In the genomic region with DNA sequence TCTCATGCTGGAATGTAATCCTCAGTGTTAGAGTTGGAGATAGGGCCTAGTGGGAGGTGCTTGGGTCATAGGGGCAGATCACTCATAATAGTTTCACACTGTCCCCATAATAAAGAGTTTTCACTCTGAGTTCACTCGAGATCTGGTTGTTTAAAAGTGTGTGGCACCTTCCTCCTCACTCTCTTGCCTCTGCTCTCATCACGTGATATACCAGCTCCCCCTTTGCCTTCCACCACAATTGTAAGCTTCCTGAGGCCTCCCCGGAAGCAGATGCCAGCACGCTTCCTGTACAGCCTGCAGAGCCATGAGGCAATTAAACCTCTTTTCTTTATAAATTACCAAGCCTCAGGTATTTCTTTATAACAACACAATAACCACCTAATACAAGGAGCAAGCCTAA, we compare ENCODE assay signal across 9 cellular contexts.
"Had no signal": no experiment of that assay in that cellular context is flagged by ENCODE, and none has a peak within 500 bp of the region (broad histone marks: within the 10 kb centered on the region; RNA-seq: fewer than 3 reads in every experiment).

No MANE protein-coding gene starts in this region.

- H3K27ac Mint-ChIP-seq: HFFc6 had no signal

- H3K4me3 Mint-ChIP-seq: HFFc6 had no signal

- H3K27ac ChIP-seq: GM23248, HL-60 had no signal

- H3K4me3 ChIP-seq: GM23248, HAP-1 had no signal

- H3K4me1 ChIP-seq: HAP-1 had no signal

- H2AFZ ChIP-seq: GM23248 had no signal

- ATAC-seq: HCT116 had no signal

- H3K9me3 ChIP-seq: HAP-1 had no signal

- H3K9ac ChIP-seq: GM23248 had no signal

- H3K36me3 ChIP-seq: HAP-1 had no signal

- DNase-seq: GM23248, GOT3, H7, HFFc6, IMR-90, KG1 had no signal
